8 cellular contexts compared by ENCODE assay signal in genomic region chr10:79374312-79375191, GRCh38. TPM values are rescaled to one million over a fixed set of nuclear protein-coding genes. Genes with fewer than 3 reads are reported as not detected.
DNase-seq lines count a peak whose midpoint lies in the region; ATAC-seq and TF ChIP-seq lines count a peak whose summit lies in the region.

No MANE protein-coding gene starts in this region.

- H3K4me3 ChIP-seq in BE2C (ENCODE audit: low read depth, low read length), result no peak overlapping the region

- H3K27me3 ChIP-seq in BE2C, result no peaks in the 10 kb centered on the region

- no peaks in the 10 kb centered on the region for H3K4me1 ChIP-seq in BE2C

- no peaks in the 10 kb centered on the region for H3K9me3 ChIP-seq in BE2C

- ATAC-seq in GM21447 (IDR thresholded peaks at IDR 0.05; ENCODE audit: unreplicated experiment), result peak; percentile 67
- ATAC-seq in GM19328 (IDR thresholded peaks at IDR 0.05; ENCODE audit: unreplicated experiment), result no peak

- TF ChIP-seq CTCF in BE2C (IDR thresholded peaks at IDR 0.05; ENCODE audit: low read depth, low read length), result peak; percentile 95

- no peaks in the 10 kb centered on the region for H3K36me3 ChIP-seq in BE2C

- DNase-seq in BE2C (peak; percentile 75), NCI-H2107 treated with DMSO at 0.1 percent for 48 hours (lab: John Stamatoyannopoulos, UW; ENCODE audit: unreplicated experiment) (peak; percentile 9), cerebellar cortex (ENCODE audit: low spot score) (peak; percentile 70), left kidney (ENCODE audit: low read depth, low spot score) (peak; percentile 89)
- DNase-seq in activated CD4-positive, alpha-beta T cell treated with anti-CD3 and anti-CD28 coated beads for 24 hours (ENCODE audit: low read depth in 2 of 2), result peak; percentile 66 to 70
- DNase-seq in stimulated activated CD4-positive, alpha-beta T cell treated with anti-CD3 and anti-CD28 coated beads, Interleukin-4, amount 100 ng/mL, for 1 hour, result peak; percentile 75

RNA-seq across cellular contexts. Expression of gene PPIF, which starts 27.3 kb away (rescaled TPM):
- polyA plus RNA-seq in BE2C (2012; ENCODE audit: insufficient read depth, insufficient read length, low read depth), result 90.4 TPM

Comparison
In these comparisons a context has a peak if more than half of its experiments do, and no peak if none do; other contexts are left out.
1. DNase-seq: peak in every context shown above with its lines; median percentile 89 in left kidney; 75 in BE2C; 75 in stimulated activated CD4-positive, alpha-beta T cell treated with anti-CD3 and anti-CD28 coated beads, Interleukin-4, amount 100 ng/mL, for 1 hour; 70 in cerebellar cortex; 68 in activated CD4-positive, alpha-beta T cell treated with anti-CD3 and anti-CD28 coated beads for 24 hours; 9 in NCI-H2107 treated with DMSO at 0.1 percent for 48 hours.